Comparison of ENCODE assay signal across 8 cellular contexts in the genomic region with DNA sequence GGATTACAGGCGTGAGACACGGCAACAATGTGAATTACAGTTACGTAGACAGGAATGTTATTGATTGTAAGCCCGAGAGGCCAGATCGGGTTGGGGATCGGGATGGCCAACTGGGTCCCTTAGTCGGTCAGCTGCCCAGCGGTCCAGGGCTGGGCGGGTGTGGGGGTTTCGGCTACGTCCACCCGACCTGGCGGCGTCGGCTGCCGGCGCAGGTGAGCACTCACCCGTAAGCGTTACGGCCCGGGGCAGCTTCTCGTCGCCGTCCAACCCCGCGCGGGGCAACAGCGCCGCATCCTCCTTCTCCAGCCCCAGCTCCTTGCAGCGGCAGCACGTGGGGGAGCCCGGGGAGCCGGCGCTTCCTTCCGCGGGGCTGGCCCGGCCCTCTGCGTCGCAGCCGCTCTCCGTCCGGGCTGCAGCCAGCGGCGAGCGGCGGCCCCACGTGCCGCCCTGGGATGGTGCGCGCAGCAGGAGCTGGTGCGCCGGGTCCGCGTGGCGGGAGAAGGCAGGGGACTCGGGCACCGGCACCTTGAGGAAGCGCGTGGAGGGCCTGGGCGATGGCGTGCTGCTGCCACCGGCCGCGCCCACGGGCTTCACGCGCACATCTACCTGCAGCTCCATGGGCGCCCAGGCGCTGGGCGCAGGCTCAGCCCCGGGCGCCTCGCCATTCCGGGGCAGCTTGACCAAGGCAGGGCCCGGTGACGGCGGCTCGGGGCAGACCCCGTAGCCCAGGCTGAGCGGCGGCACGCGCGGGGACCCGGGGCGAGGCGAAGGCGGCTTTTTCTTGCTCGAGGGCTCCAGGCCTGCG. TPM values are rescaled to one million over a fixed set of nuclear protein-coding genes. Genes with fewer than 3 reads are reported as not detected.
DNase-seq lines count a peak whose midpoint lies in the region; ATAC-seq lines count a peak whose summit lies in the region.

No MANE protein-coding gene starts in this region.

- no peaks in the 10 kb centered on the region for H3K36me3 Mint-ChIP-seq in activated naive CD4-positive, alpha-beta T cell treated with anti-CD3 and anti-CD28 coated beads, Interleukin-2, amount 50 U/mL, for 72 hours
- H3K36me3 Mint-ChIP-seq in stimulated activated effector memory CD8-positive, alpha-beta T cell treated with anti-CD3 and anti-CD28 coated beads, Interleukin-12 subunit alpha, Interleukin-12 subunit beta, amount 100 ng/mL, for 72 hours = no peaks in the 10 kb centered on the region

- DNase-seq in activated T-cell treated with anti-CD3 and anti-CD28 coated beads for 48 hours (ENCODE audit: low read depth) (peak; percentile 21), activated T-cell treated with anti-CD3 and anti-CD28 coated beads for 4 hours (no peak), iris pigment epithelial cell (ENCODE audit: low read depth) (peak; percentile 20), hepatic stellate cell (ENCODE audit: low spot score) (no peak)
- peak in 1 of 2 donors; percentile 20 for DNase-seq in activated naive CD4-positive, alpha-beta T cell treated with anti-CD3 and anti-CD28 coated beads, Interleukin-2, amount 50 U/mL, for 72 hours (ENCODE audit: low spot score in 2 of 2)
- no peak for DNase-seq in stimulated activated effector memory CD8-positive, alpha-beta T cell treated with anti-CD3 and anti-CD28 coated beads, Interleukin-12 subunit alpha, Interleukin-12 subunit beta, amount 100 ng/mL, for 72 hours (ENCODE audit: low spot score in 2 of 2)

- no peaks in the 10 kb centered on the region for H3K4me1 Mint-ChIP-seq in stimulated activated effector memory CD8-positive, alpha-beta T cell treated with anti-CD3 and anti-CD28 coated beads, Interleukin-12 subunit alpha, Interleukin-12 subunit beta, amount 100 ng/mL, for 72 hours

- no peaks in the 10 kb centered on the region for H3K9me3 Mint-ChIP-seq in activated naive CD4-positive, alpha-beta T cell treated with anti-CD3 and anti-CD28 coated beads, Interleukin-2, amount 50 U/mL, for 72 hours
- no peaks in the 10 kb centered on the region for H3K9me3 Mint-ChIP-seq in stimulated activated effector memory CD8-positive, alpha-beta T cell treated with anti-CD3 and anti-CD28 coated beads, Interleukin-12 subunit alpha, Interleukin-12 subunit beta, amount 100 ng/mL, for 72 hours

- ATAC-seq in HG03460 (IDR thresholded peaks at IDR 0.05; ENCODE audit: unreplicated experiment) = peak; percentile 25
- peak; percentile 31 to 56 for ATAC-seq in activated naive CD4-positive, alpha-beta T cell treated with anti-CD3 and anti-CD28 coated beads, Interleukin-2, amount 50 U/mL, for 72 hours
- peak; percentile 52 for ATAC-seq in stimulated activated effector memory CD8-positive, alpha-beta T cell treated with anti-CD3 and anti-CD28 coated beads, Interleukin-12 subunit alpha, Interleukin-12 subunit beta, amount 100 ng/mL, for 72 hours
- ATAC-seq in GM18861 (IDR thresholded peaks at IDR 0.05; ENCODE audit: unreplicated experiment) = no peak

- peak overlapping the region; percentile 43 for H3K4me3 Mint-ChIP-seq in stimulated activated effector memory CD8-positive, alpha-beta T cell treated with anti-CD3 and anti-CD28 coated beads, Interleukin-12 subunit alpha, Interleukin-12 subunit beta, amount 100 ng/mL, for 72 hours

- no peak overlapping the region for H3K27ac Mint-ChIP-seq in activated naive CD4-positive, alpha-beta T cell treated with anti-CD3 and anti-CD28 coated beads, Interleukin-2, amount 50 U/mL, for 72 hours
- H3K27ac Mint-ChIP-seq in stimulated activated effector memory CD8-positive, alpha-beta T cell treated with anti-CD3 and anti-CD28 coated beads, Interleukin-12 subunit alpha, Interleukin-12 subunit beta, amount 100 ng/mL, for 72 hours = no peak overlapping the region

RNA-seq across cellular contexts. Expression of gene KLRG2, which starts 0.6 kb away (rescaled TPM):
- total RNA-seq in activated naive CD4-positive, alpha-beta T cell treated with anti-CD3 and anti-CD28 coated beads, Interleukin-2, amount 50 U/mL, for 72 hours = under 1 TPM; 0.09 to 0.62 TPM

RNA-seq across cellular contexts. Expression of gene CLEC2L, which starts 40.6 kb away (rescaled TPM):
- not detected for total RNA-seq in activated naive CD4-positive, alpha-beta T cell treated with anti-CD3 and anti-CD28 coated beads, Interleukin-2, amount 50 U/mL, for 72 hours

Comparison
In these comparisons a context has a peak if more than half of its experiments do, and no peak if none do; other contexts are left out.
1. DNase-seq: peak in activated T-cell treated with anti-CD3 and anti-CD28 coated beads for 48 hours (single experiment) and iris pigment epithelial cell (single experiment); none in activated T-cell treated with anti-CD3 and anti-CD28 coated beads for 4 hours (single experiment), stimulated activated effector memory CD8-positive, alpha-beta T cell treated with anti-CD3 and anti-CD28 coated beads, Interleukin-12 subunit alpha, Interleukin-12 subunit beta, amount 100 ng/mL, for 72 hours (0 of 2) and hepatic stellate cell (single experiment).